3 cellular contexts compared by ENCODE assay signal in the genomic region with DNA sequence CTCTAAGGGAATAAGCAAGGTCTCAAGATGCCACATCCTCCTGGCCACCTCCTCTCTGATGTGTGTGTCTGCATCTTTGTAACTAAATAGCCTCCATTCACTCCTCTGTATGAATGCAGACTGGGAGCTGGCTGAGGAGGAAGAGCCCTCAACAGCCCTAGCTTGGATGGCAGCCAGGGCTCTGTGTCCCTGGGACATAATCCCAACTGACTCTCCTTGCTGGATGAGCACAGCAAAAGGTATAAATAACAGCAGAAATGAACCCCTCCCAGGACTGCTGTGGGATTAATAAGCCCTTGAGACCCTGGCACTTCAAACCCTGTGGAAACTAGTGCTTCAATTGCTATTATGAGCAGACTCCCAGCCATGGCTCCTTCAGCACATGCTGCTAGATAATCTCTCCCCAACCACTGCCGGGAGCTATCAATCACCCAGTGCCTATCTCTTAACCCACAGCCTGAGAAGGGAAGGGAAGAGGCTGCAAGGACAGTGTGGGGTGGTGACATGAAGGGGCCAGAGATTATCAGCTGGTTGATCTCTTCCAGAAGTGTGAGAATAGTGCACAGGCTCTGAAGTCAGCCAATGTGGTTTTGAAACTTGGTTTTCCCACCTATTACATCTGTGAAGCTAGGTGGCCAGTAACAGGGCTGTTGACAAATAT.
TF ChIP-seq lines count a peak whose summit lies in the region.

No MANE protein-coding gene starts in this region.

TF ChIP-seq in SK-N-SH, 30 proteins besides CTCF, POLR2A, EP300 and RAD21 (continued from another document):
- TF ChIP-seq GATA2 (CRISPR knock-in tag; IDR thresholded peaks at IDR 0.05) (peak; percentile 26; the same call in 1 of the 2 replicates), MEF2A (IDR thresholded peaks at IDR 0.05; ENCODE audit: borderline replicate concordance, low read depth) (no peak), NFIC (IDR thresholded peaks at IDR 0.05; ENCODE audit: borderline replicate concordance) (no peak)
- TF ChIP-seq, protein P1, sequence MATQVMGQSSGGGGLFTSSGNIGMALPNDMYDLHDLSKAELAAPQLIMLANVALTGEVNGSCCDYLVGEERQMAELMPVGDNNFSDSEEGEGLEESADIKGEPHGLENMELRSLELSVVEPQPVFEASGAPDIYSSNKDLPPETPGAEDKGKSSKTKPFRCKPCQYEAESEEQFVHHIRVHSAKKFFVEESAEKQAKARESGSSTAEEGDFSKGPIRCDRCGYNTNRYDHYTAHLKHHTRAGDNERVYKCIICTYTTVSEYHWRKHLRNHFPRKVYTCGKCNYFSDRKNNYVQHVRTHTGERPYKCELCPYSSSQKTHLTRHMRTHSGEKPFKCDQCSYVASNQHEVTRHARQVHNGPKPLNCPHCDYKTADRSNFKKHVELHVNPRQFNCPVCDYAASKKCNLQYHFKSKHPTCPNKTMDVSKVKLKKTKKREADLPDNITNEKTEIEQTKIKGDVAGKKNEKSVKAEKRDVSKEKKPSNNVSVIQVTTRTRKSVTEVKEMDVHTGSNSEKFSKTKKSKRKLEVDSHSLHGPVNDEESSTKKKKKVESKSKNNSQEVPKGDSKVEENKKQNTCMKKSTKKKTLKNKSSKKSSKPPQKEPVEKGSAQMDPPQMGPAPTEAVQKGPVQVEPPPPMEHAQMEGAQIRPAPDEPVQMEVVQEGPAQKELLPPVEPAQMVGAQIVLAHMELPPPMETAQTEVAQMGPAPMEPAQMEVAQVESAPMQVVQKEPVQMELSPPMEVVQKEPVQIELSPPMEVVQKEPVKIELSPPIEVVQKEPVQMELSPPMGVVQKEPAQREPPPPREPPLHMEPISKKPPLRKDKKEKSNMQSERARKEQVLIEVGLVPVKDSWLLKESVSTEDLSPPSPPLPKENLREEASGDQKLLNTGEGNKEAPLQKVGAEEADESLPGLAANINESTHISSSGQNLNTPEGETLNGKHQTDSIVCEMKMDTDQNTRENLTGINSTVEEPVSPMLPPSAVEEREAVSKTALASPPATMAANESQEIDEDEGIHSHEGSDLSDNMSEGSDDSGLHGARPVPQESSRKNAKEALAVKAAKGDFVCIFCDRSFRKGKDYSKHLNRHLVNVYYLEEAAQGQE (IDR thresholded peaks at IDR 0.05; ENCODE audit: low read depth, low read length): no peak

TF ChIP-seq in SK-N-SH treated with all-trans-retinoic acid at 6 μM for 48 hours, 23 proteins besides CTCF, POLR2A, EP300 and RAD21:
- TF ChIP-seq, protein P2, sequence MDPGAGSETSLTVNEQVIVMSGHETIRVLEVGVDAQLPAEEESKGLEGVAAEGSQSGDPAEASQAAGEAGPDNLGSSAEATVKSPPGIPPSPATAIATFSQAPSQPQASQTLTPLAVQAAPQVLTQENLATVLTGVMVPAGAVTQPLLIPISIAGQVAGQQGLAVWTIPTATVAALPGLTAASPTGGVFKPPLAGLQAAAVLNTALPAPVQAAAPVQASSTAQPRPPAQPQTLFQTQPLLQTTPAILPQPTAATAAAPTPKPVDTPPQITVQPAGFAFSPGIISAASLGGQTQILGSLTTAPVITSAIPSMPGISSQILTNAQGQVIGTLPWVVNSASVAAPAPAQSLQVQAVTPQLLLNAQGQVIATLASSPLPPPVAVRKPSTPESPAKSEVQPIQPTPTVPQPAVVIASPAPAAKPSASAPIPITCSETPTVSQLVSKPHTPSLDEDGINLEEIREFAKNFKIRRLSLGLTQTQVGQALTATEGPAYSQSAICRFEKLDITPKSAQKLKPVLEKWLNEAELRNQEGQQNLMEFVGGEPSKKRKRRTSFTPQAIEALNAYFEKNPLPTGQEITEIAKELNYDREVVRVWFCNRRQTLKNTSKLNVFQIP (CRISPR knock-in tag; IDR thresholded peaks at IDR 0.05; ENCODE audit: borderline replicate concordance, low read depth): no peak
- TF ChIP-seq, protein P3, sequence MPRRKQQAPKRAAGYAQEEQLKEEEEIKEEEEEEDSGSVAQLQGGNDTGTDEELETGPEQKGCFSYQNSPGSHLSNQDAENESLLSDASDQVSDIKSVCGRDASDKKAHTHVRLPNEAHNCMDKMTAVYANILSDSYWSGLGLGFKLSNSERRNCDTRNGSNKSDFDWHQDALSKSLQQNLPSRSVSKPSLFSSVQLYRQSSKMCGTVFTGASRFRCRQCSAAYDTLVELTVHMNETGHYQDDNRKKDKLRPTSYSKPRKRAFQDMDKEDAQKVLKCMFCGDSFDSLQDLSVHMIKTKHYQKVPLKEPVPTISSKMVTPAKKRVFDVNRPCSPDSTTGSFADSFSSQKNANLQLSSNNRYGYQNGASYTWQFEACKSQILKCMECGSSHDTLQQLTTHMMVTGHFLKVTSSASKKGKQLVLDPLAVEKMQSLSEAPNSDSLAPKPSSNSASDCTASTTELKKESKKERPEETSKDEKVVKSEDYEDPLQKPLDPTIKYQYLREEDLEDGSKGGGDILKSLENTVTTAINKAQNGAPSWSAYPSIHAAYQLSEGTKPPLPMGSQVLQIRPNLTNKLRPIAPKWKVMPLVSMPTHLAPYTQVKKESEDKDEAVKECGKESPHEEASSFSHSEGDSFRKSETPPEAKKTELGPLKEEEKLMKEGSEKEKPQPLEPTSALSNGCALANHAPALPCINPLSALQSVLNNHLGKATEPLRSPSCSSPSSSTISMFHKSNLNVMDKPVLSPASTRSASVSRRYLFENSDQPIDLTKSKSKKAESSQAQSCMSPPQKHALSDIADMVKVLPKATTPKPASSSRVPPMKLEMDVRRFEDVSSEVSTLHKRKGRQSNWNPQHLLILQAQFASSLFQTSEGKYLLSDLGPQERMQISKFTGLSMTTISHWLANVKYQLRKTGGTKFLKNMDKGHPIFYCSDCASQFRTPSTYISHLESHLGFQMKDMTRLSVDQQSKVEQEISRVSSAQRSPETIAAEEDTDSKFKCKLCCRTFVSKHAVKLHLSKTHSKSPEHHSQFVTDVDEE (CRISPR knock-in tag; IDR thresholded peaks at IDR 0.05): no peak
- TF ChIP-seq OSR1 (CRISPR knock-in tag; IDR thresholded peaks at IDR 0.05) (no peak), ZNF8 (CRISPR knock-in tag; IDR thresholded peaks at IDR 0.05) (no peak), TOX (CRISPR knock-in tag; IDR thresholded peaks at IDR 0.05; ENCODE audit: borderline replicate concordance) (no peak), RARB (CRISPR knock-in tag; IDR thresholded peaks at IDR 0.05) (no peak), ZFP3 (CRISPR knock-in tag; IDR thresholded peaks at IDR 0.05) (no peak), ZNF565 (CRISPR knock-in tag; conservative IDR thresholded peaks at IDR 0.05; ENCODE audit: low read depth) (no peak), ZNF70 (CRISPR knock-in tag; IDR thresholded peaks at IDR 0.05) (no peak), CSDC2 (CRISPR knock-in tag; IDR thresholded peaks at IDR 0.05) (no peak), PPARA (CRISPR knock-in tag; IDR thresholded peaks at IDR 0.05; ENCODE audit: borderline replicate concordance) (no peak)

TF ChIP-seq in HepG2, 621 proteins besides CTCF, POLR2A, EP300 and RAD21 (continued from another document):
- TF ChIP-seq, protein P4, sequence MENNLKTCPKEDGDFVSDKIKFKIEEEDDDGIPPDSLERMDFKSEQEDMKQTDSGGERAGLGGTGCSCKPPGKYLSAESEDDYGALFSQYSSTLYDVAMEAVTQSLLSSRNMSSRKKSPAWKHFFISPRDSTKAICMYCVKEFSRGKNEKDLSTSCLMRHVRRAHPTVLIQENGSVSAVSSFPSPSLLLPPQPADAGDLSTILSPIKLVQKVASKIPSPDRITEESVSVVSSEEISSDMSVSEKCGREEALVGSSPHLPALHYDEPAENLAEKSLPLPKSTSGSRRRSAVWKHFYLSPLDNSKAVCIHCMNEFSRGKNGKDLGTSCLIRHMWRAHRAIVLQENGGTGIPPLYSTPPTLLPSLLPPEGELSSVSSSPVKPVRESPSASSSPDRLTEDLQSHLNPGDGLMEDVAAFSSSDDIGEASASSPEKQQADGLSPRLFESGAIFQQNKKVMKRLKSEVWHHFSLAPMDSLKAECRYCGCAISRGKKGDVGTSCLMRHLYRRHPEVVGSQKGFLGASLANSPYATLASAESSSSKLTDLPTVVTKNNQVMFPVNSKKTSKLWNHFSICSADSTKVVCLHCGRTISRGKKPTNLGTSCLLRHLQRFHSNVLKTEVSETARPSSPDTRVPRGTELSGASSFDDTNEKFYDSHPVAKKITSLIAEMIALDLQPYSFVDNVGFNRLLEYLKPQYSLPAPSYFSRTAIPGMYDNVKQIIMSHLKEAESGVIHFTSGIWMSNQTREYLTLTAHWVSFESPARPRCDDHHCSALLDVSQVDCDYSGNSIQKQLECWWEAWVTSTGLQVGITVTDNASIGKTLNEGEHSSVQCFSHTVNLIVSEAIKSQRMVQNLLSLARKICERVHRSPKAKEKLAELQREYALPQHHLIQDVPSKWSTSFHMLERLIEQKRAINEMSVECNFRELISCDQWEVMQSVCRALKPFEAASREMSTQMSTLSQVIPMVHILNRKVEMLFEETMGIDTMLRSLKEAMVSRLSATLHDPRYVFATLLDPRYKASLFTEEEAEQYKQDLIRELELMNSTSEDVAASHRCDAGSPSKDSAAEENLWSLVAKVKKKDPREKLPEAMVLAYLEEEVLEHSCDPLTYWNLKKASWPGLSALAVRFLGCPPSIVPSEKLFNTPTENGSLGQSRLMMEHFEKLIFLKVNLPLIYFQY (CRISPR knock-in tag; IDR thresholded peaks at IDR 0.05; ENCODE audit: borderline replicate concordance): no peak
- TF ChIP-seq, protein P5, sequence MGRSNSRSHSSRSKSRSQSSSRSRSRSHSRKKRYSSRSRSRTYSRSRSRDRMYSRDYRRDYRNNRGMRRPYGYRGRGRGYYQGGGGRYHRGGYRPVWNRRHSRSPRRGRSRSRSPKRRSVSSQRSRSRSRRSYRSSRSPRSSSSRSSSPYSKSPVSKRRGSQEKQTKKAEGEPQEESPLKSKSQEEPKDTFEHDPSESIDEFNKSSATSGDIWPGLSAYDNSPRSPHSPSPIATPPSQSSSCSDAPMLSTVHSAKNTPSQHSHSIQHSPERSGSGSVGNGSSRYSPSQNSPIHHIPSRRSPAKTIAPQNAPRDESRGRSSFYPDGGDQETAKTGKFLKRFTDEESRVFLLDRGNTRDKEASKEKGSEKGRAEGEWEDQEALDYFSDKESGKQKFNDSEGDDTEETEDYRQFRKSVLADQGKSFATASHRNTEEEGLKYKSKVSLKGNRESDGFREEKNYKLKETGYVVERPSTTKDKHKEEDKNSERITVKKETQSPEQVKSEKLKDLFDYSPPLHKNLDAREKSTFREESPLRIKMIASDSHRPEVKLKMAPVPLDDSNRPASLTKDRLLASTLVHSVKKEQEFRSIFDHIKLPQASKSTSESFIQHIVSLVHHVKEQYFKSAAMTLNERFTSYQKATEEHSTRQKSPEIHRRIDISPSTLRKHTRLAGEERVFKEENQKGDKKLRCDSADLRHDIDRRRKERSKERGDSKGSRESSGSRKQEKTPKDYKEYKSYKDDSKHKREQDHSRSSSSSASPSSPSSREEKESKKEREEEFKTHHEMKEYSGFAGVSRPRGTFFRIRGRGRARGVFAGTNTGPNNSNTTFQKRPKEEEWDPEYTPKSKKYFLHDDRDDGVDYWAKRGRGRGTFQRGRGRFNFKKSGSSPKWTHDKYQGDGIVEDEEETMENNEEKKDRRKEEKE (IDR thresholded peaks at IDR 0.05): no peak
- TF ChIP-seq PRPF4 (IDR thresholded peaks at IDR 0.05; ENCODE audit: low read depth, low read length, poor library complexity, severe bottlenecking): no peak
- no peak for TF ChIP-seq HNF4A (CRISPR knock-in tag; IDR thresholded peaks at IDR 0.05)
- no peak for TF ChIP-seq SP140L (CRISPR knock-in tag; IDR thresholded peaks at IDR 0.05; ENCODE audit: borderline replicate concordance)
- TF ChIP-seq, protein P6, sequence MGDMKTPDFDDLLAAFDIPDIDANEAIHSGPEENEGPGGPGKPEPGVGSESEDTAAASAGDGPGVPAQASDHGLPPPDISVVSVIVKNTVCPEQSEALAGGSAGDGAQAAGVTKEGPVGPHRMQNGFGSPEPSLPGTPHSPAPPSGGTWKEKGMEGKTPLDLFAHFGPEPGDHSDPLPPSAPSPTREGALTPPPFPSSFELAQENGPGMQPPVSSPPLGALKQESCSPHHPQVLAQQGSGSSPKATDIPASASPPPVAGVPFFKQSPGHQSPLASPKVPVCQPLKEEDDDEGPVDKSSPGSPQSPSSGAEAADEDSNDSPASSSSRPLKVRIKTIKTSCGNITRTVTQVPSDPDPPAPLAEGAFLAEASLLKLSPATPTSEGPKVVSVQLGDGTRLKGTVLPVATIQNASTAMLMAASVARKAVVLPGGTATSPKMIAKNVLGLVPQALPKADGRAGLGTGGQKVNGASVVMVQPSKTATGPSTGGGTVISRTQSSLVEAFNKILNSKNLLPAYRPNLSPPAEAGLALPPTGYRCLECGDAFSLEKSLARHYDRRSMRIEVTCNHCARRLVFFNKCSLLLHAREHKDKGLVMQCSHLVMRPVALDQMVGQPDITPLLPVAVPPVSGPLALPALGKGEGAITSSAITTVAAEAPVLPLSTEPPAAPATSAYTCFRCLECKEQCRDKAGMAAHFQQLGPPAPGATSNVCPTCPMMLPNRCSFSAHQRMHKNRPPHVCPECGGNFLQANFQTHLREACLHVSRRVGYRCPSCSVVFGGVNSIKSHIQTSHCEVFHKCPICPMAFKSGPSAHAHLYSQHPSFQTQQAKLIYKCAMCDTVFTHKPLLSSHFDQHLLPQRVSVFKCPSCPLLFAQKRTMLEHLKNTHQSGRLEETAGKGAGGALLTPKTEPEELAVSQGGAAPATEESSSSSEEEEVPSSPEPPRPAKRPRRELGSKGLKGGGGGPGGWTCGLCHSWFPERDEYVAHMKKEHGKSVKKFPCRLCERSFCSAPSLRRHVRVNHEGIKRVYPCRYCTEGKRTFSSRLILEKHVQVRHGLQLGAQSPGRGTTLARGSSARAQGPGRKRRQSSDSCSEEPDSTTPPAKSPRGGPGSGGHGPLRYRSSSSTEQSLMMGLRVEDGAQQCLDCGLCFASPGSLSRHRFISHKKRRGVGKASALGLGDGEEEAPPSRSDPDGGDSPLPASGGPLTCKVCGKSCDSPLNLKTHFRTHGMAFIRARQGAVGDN (CRISPR knock-in tag; IDR thresholded peaks at IDR 0.05): no peak
- TF ChIP-seq ZNF430 (CRISPR knock-in tag; IDR thresholded peaks at IDR 0.05): no peak
- TF ChIP-seq ZNF816 (CRISPR knock-in tag; IDR thresholded peaks at IDR 0.05; ENCODE audit: borderline replicate concordance): no peak
- TF ChIP-seq ZNF720 (CRISPR knock-in tag; IDR thresholded peaks at IDR 0.05): no peak
- TF ChIP-seq BRCA1 (CRISPR knock-in tag; IDR thresholded peaks at IDR 0.05): no peak
- TF ChIP-seq MTF2 (CRISPR knock-in tag; IDR thresholded peaks at IDR 0.05; ENCODE audit: borderline replicate concordance): no peak
- TF ChIP-seq, protein P7, sequence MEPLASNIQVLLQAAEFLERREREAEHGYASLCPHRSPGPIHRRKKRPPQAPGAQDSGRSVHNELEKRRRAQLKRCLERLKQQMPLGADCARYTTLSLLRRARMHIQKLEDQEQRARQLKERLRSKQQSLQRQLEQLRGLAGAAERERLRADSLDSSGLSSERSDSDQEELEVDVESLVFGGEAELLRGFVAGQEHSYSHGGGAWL (CRISPR knock-in tag; IDR thresholded peaks at IDR 0.05): no peak
- no peak for TF ChIP-seq MXD4 (CRISPR knock-in tag; IDR thresholded peaks at IDR 0.05)
- TF ChIP-seq TBP (CRISPR knock-in tag; IDR thresholded peaks at IDR 0.05): no peak
- TF ChIP-seq ZNF292 (CRISPR knock-in tag; IDR thresholded peaks at IDR 0.05; ENCODE audit: borderline replicate concordance, low read depth): no peak
